11 cellular contexts compared by ENCODE assay signal in the genomic region with DNA sequence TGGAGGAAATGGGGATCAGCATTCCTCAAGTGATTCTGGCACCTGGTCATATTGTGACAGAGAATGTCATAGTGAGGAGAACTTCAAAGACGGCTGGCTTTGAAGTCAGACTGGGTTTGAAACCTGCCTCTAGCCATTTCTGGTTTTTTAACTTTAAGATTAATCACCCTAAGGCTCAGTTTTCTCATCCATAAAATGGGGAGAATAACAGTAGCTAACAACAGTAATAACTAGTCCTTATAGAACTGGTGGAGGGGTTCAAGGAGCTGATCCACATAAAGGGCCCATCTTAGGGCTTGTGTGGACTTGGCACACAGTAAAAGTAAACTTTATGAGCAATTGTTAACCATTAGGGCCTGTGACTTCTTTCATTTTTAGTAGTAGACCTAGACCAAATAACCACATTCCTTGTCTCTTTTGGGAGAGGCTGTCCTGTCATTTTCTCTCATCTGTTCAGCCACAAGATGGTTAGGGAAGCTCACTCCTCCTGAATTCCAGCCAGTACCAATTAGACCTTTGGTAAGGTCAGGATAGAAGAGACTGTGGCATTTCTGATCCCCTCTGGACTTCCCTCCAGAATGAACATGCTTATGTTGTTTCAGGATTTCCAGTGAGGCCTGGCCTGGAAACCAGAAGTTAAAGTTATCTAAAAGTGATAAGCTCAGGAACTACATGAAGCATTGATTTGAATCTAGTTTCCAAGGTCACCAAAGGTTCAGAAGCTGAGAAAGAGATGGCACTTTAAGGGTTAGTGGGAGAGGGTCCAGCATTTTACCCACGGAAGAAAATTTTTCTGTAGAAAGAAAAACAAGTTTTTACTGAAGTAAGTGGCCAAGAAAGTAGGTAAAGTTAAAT.
A peak's percentile ranks its signal among the peaks of the same experiment; 100 is the strongest.
DNase-seq lines count a peak whose midpoint lies in the region; ATAC-seq and TF ChIP-seq lines count a peak whose summit lies in the region.
"Had no signal": no experiment of that assay in that cellular context is flagged by ENCODE, and none has a peak within 500 bp of the region (broad histone marks: within the 10 kb centered on the region; RNA-seq: fewer than 3 reads in every experiment).

No MANE protein-coding gene starts in this region.

- H3K36me3 ChIP-seq in cardiac muscle cell (no peaks in the 10 kb centered on the region), vagina (no peaks in the 10 kb centered on the region)

- H3K27ac Mint-ChIP-seq in stimulated activated naive CD8-positive, alpha-beta T cell treated with anti-CD3 and anti-CD28 coated beads, Interleukin-15, amount 100 ng/mL, for 72 hours = peak overlapping the region; percentile 21 to 87
- H3K27ac Mint-ChIP-seq in nephron = peak overlapping the region; percentile 69 to 90 (median 77)
- no peak overlapping the region for H3K27ac Mint-ChIP-seq in effector memory CD8-positive, alpha-beta T cell
- H3K27ac Mint-ChIP-seq: dendritic cell treated with granulocyte-macrophage colony-stimulating factor and Interleukin-4, amounts not matched to agents 40 ng/mL and 50 ng/mL, for 4 days had no signal

- H3K4me1 Mint-ChIP-seq in stimulated activated naive CD8-positive, alpha-beta T cell treated with anti-CD3 and anti-CD28 coated beads, Interleukin-15, amount 100 ng/mL, for 72 hours = no peaks in the 10 kb centered on the region
- peaks cover 55% of the 10 kb centered on the region for H3K4me1 Mint-ChIP-seq in nephron
- no peaks in the 10 kb centered on the region for H3K4me1 Mint-ChIP-seq in effector memory CD8-positive, alpha-beta T cell (ENCODE audit: low read depth in 2 of 2)

- H3K9me3 Mint-ChIP-seq in stimulated activated naive CD8-positive, alpha-beta T cell treated with anti-CD3 and anti-CD28 coated beads, Interleukin-15, amount 100 ng/mL, for 72 hours = no peaks in the 10 kb centered on the region
- no peaks in the 10 kb centered on the region for H3K9me3 Mint-ChIP-seq in nephron
- no peaks in the 10 kb centered on the region for H3K9me3 Mint-ChIP-seq in effector memory CD8-positive, alpha-beta T cell
- H3K9me3 Mint-ChIP-seq: dendritic cell treated with granulocyte-macrophage colony-stimulating factor and Interleukin-4, amounts not matched to agents 40 ng/mL and 50 ng/mL, for 4 days had no signal

- H3K4me1 ChIP-seq in cardiac muscle cell (ENCODE audit: low read depth) = peaks cover 60% of the 10 kb centered on the region
- H3K4me1 ChIP-seq in vagina = peaks cover 10% of the 10 kb centered on the region

- no peak for ATAC-seq in stimulated activated naive CD8-positive, alpha-beta T cell treated with anti-CD3 and anti-CD28 coated beads, Interleukin-15, amount 100 ng/mL, for 72 hours
- ATAC-seq in stimulated activated naive CD8-positive, alpha-beta T cell treated with anti-CD3 and anti-CD28 coated beads, Interleukin-15, Interleukin-2, amounts not matched to agents 100 U/mL and 50 U/mL, for 24 hours = no peak
- ATAC-seq in effector memory CD8-positive, alpha-beta T cell (replicated peaks) = no peak

- no peaks in the 10 kb centered on the region for H3K36me3 Mint-ChIP-seq in nephron (ENCODE audit: low read depth)
- no peaks in the 10 kb centered on the region for H3K36me3 Mint-ChIP-seq in effector memory CD8-positive, alpha-beta T cell (ENCODE audit: insufficient read depth)

- H3K27me3 ChIP-seq in cardiac muscle cell (no peaks in the 10 kb centered on the region), vagina (no peaks in the 10 kb centered on the region)

- H3K27me3 Mint-ChIP-seq in stimulated activated naive CD8-positive, alpha-beta T cell treated with anti-CD3 and anti-CD28 coated beads, Interleukin-15, amount 100 ng/mL, for 72 hours = no peaks in the 10 kb centered on the region
- no peaks in the 10 kb centered on the region for H3K27me3 Mint-ChIP-seq in nephron (ENCODE audit: low read depth)
- H3K27me3 Mint-ChIP-seq in effector memory CD8-positive, alpha-beta T cell = no peaks in the 10 kb centered on the region
- H3K27me3 Mint-ChIP-seq: dendritic cell treated with granulocyte-macrophage colony-stimulating factor and Interleukin-4, amounts not matched to agents 40 ng/mL and 50 ng/mL, for 4 days had no signal

- intact Hi-C loops in vagina (cut with DNase I) = no loop called here

- TF ChIP-seq CTCF in cardiac muscle cell (IDR thresholded peaks at IDR 0.05; ENCODE audit: low read depth, low read length) = no peak
- TF ChIP-seq CTCF in nephron (IDR thresholded peaks at IDR 0.05; ENCODE audit: unreplicated experiment in 3 of 3) = no peak
- TF ChIP-seq CTCF in vagina (IDR thresholded peaks at IDR 0.05) = no peak

- no peak for TF ChIP-seq POLR2A in vagina (IDR thresholded peaks at IDR 0.05)

- H3K27ac ChIP-seq in cardiac muscle cell = peak overlapping the region; percentile 93
- peak overlapping the region; percentile 49 for H3K27ac ChIP-seq in vagina

- H3K4me3 ChIP-seq in cardiac muscle cell = no peak overlapping the region
- no peak overlapping the region for H3K4me3 ChIP-seq in vagina

- H3K4me3 Mint-ChIP-seq in stimulated activated naive CD8-positive, alpha-beta T cell treated with anti-CD3 and anti-CD28 coated beads, Interleukin-15, amount 100 ng/mL, for 72 hours = no peak overlapping the region
- H3K4me3 Mint-ChIP-seq in nephron = no peak overlapping the region
- H3K4me3 Mint-ChIP-seq in effector memory CD8-positive, alpha-beta T cell = no peak overlapping the region
- H3K4me3 Mint-ChIP-seq: dendritic cell treated with granulocyte-macrophage colony-stimulating factor and Interleukin-4, amounts not matched to agents 40 ng/mL and 50 ng/mL, for 4 days had no signal

- no peaks in the 10 kb centered on the region for H3K9me3 ChIP-seq in cardiac muscle cell (ENCODE audit: low read depth)
- no peaks in the 10 kb centered on the region for H3K9me3 ChIP-seq in vagina

- no peak for DNase-seq in stimulated activated naive CD8-positive, alpha-beta T cell treated with anti-CD3 and anti-CD28 coated beads, Interleukin-15, amount 100 ng/mL, for 72 hours
- no peak for DNase-seq in stimulated activated naive CD8-positive, alpha-beta T cell treated with anti-CD3 and anti-CD28 coated beads, Interleukin-15, Interleukin-2, amounts not matched to agents 100 U/mL and 50 U/mL, for 24 hours
- DNase-seq in cardiac muscle cell (ENCODE audit: low read depth in 1 of 2, low spot score in 1 of 2) = peak in 1 of 2 donors; percentile 47
- DNase-seq in vagina (ENCODE audit: extremely low spot score in 2 of 2) = no peak
- DNase-seq in cerebellar cortex (ENCODE audit: low spot score) = no peak
- no peak for DNase-seq in effector memory CD8-positive, alpha-beta T cell
- no peak for DNase-seq in SW 1271 (lab: John Stamatoyannopoulos, UW)
- DNase-seq: activated T-cell treated with anti-CD3 and anti-CD28 coated beads, Interleukin-2, amount 50 U/mL, for 48 hours; stimulated activated CD4-positive, alpha-beta T cell treated with anti-CD3 and anti-CD28 coated beads, Interleukin-4, amount 100 ng/mL, for 1 hour had no signal

Comparison
In these comparisons a context has a peak if more than half of its experiments do, and no peak if none do; other contexts are left out.
1. H3K27ac Mint-ChIP-seq: peak in stimulated activated naive CD8-positive, alpha-beta T cell treated with anti-CD3 and anti-CD28 coated beads, Interleukin-15, amount 100 ng/mL, for 72 hours (2 of 2) and nephron (3 of 3); none in effector memory CD8-positive, alpha-beta T cell (0 of 2).